Comparison of ENCODE assay signal across 13 cellular contexts in genomic region chr12:1840561-1840960, GRCh38. TPM values are rescaled to one million over a fixed set of nuclear protein-coding genes. Genes with fewer than 3 reads are reported as not detected.
"Had no signal": no experiment of that assay in that cellular context is flagged by ENCODE, and none has a peak within 500 bp of the region (broad histone marks: within the 10 kb centered on the region; RNA-seq: fewer than 3 reads in every experiment).

No MANE protein-coding gene starts in this region.

- H3K36me3 ChIP-seq: uterus had no signal

- H3K4me1 ChIP-seq: body of pancreas, uterus had no signal

- H3K9me3 ChIP-seq: body of pancreas, uterus had no signal

- H3K27ac ChIP-seq: body of pancreas, skin epidermis, uterus had no signal

- DNase-seq: activated CD4-positive, alpha-beta T cell treated with anti-CD3 and anti-CD28 coated beads, Interleukin-2, amount 50 U/mL, for 1 hour; activated CD4-positive, CD25-positive, alpha-beta regulatory T cell; activated naive CD4-positive, alpha-beta T cell treated with anti-CD3 and anti-CD28 coated beads, Interleukin-2, amount 10 ng/mL, durations not matched to agents 7 days and 5 days; naive thymus-derived CD4-positive, alpha-beta T cell; uterus had no signal

- H3K4me3 ChIP-seq: body of pancreas, dorsolateral prefrontal cortex, lung, skin epidermis, uterus had no signal

- FAIRE-seq: endometrium had no signal

- H3K27me3 ChIP-seq: body of pancreas, dorsolateral prefrontal cortex, uterus had no signal

RNA-seq across cellular contexts. Expression of gene LRTM2, which starts 20.2 kb away (rescaled TPM):
- total RNA-seq: body of pancreas, esophagus mucosa, fibroblast of villous mesenchyme, lung, osteocyte, uterus had no signal
- polyA plus RNA-seq: naive thymus-derived CD4-positive, alpha-beta T cell had no signal
